Comparison of ENCODE assay signal across 8 cellular contexts in genomic region chr14:59465570-59466150, GRCh38. TPM values are rescaled to one million over a fixed set of nuclear protein-coding genes. Genes with fewer than 3 reads are reported as not detected.
DNase-seq lines count a peak whose midpoint lies in the region; ATAC-seq, FAIRE-seq and TF ChIP-seq lines count a peak whose summit lies in the region.

No MANE protein-coding gene starts in this region.

- H2AFZ ChIP-seq in SK-N-SH (ENCODE audit: low read depth): no peak overlapping the region; the same call in 1 of the 2 replicates
- no peak overlapping the region for H2AFZ ChIP-seq in keratinocyte (ENCODE audit: control insufficient read depth, low read length)

- no peak for TF ChIP-seq CTCF in SK-N-SH (IDR thresholded peaks at IDR 0.05)
- no peak for TF ChIP-seq CTCF in keratinocyte (optimal IDR thresholded peaks at IDR 0.05 in 1 of 3, IDR thresholded peaks at IDR 0.05 in 1 of 3, conservative IDR thresholded peaks at IDR 0.05 in 1 of 3; ENCODE audit: extremely low read depth in 1 of 3, insufficient read depth in 2 of 3, low read length in 3 of 3)

- H3K79me2 ChIP-seq in SK-N-SH (ENCODE audit: insufficient read depth) (peaks cover 23% of the 10 kb centered on the region), keratinocyte (ENCODE audit: control insufficient read depth, insufficient read depth, low read length) (no peaks in the 10 kb centered on the region)

- H3K27ac ChIP-seq in SK-N-SH (ENCODE audit: low read depth in 2 of 2, low read length in 1 of 2) (no peak overlapping the region), keratinocyte (ENCODE audit: control insufficient read depth, insufficient read depth, low read length) (no peak overlapping the region)

- dilution Hi-C loops in keratinocyte (cut with MboI; ENCODE audit: extremely low pct_ligation_motif_present, low sequenced_read_pairs): no loop called here

- H3K27me3 ChIP-seq in SK-N-SH (ENCODE audit: insufficient read depth): no peaks in the 10 kb centered on the region
- no peaks in the 10 kb centered on the region for H3K27me3 ChIP-seq in keratinocyte (ENCODE audit: control insufficient read depth, extremely low read depth, insufficient read depth, low read length)

- H3K9me1 ChIP-seq in keratinocyte (ENCODE audit: control insufficient read depth, extremely low read depth, insufficient read depth, low read length): no peaks in the 10 kb centered on the region

- DNase-seq in SK-N-SH (no peak), keratinocyte (ENCODE audit: low read depth, low spot score) (no peak), NCI-H1092 treated with DMSO at 0.1 percent for 48 hours (lab: John Stamatoyannopoulos, UW) (no peak)
- DNase-seq in activated naive CD8-positive, alpha-beta T cell treated with anti-CD3 and anti-CD28 coated beads, Interleukin-2, amount 10 ng/mL, durations not matched to agents 7 days and 5 days: no peak
- DNase-seq in stimulated activated naive CD8-positive, alpha-beta T cell treated with anti-CD3 and anti-CD28 coated beads, Interleukin-15, amount 100 ng/mL, for 72 hours: no peak

- no peaks in the 10 kb centered on the region for H3K9me3 Mint-ChIP-seq in activated naive CD8-positive, alpha-beta T cell treated with anti-CD3 and anti-CD28 coated beads, Interleukin-2, amount 10 ng/mL, durations not matched to agents 7 days and 5 days
- H3K9me3 Mint-ChIP-seq in stimulated activated naive CD8-positive, alpha-beta T cell treated with anti-CD3 and anti-CD28 coated beads, Interleukin-15, amount 100 ng/mL, for 72 hours: no peaks in the 10 kb centered on the region

- TF ChIP-seq RAD21 in SK-N-SH (IDR thresholded peaks at IDR 0.05; ENCODE audit: low read length): no peak

- TF ChIP-seq EP300 in SK-N-SH (IDR thresholded peaks at IDR 0.05; ENCODE audit: borderline replicate concordance in 1 of 2, low read depth in 1 of 2, low read length in 1 of 2): no peak

- no peaks in the 10 kb centered on the region for H3K27me3 Mint-ChIP-seq in activated naive CD8-positive, alpha-beta T cell treated with anti-CD3 and anti-CD28 coated beads, Interleukin-2, amount 10 ng/mL, durations not matched to agents 7 days and 5 days
- H3K27me3 Mint-ChIP-seq in stimulated activated naive CD8-positive, alpha-beta T cell treated with anti-CD3 and anti-CD28 coated beads, Interleukin-15, amount 100 ng/mL, for 72 hours: peaks cover 9% of the 10 kb centered on the region

- H3K4me3 ChIP-seq in SK-N-SH (ENCODE audit: low read depth in 2 of 2, low read length in 1 of 2): peak overlapping the region; percentile 37 to 51; a peak in 3 of 4 replicates
- no peak overlapping the region for H3K4me3 ChIP-seq in keratinocyte (ENCODE audit: control insufficient read depth in 2 of 3, extremely low read depth in 1 of 3, insufficient read depth in 2 of 3, low read depth in 1 of 3, low read length in 3 of 3)

- H3K4me2 ChIP-seq in SK-N-SH (peak overlapping the region; percentile 63), keratinocyte (ENCODE audit: control insufficient read depth, extremely low read depth, insufficient read depth, low read depth, low read length) (peak overlapping the region; percentile 18)

- H4K20me1 ChIP-seq in SK-N-SH (ENCODE audit: insufficient read depth): no peaks in the 10 kb centered on the region
- H4K20me1 ChIP-seq in keratinocyte (ENCODE audit: control insufficient read depth, extremely low read depth, insufficient read depth, low read length): no peaks in the 10 kb centered on the region

- peaks cover 9% of the 10 kb centered on the region for H3K4me1 Mint-ChIP-seq in activated naive CD8-positive, alpha-beta T cell treated with anti-CD3 and anti-CD28 coated beads, Interleukin-2, amount 10 ng/mL, durations not matched to agents 7 days and 5 days
- peaks cover 9% of the 10 kb centered on the region for H3K4me1 Mint-ChIP-seq in stimulated activated naive CD8-positive, alpha-beta T cell treated with anti-CD3 and anti-CD28 coated beads, Interleukin-15, amount 100 ng/mL, for 72 hours

- H3K9me3 ChIP-seq in SK-N-SH (no peaks in the 10 kb centered on the region), keratinocyte (ENCODE audit: control insufficient read depth, low read depth, low read length) (no peaks in the 10 kb centered on the region)

- H3F3A ChIP-seq in SK-N-SH (replicated peaks; ENCODE audit: insufficient read depth): peaks cover 21% of the 10 kb centered on the region

- peak overlapping the region; percentile 9 for H3K27ac Mint-ChIP-seq in activated naive CD8-positive, alpha-beta T cell treated with anti-CD3 and anti-CD28 coated beads, Interleukin-2, amount 10 ng/mL, durations not matched to agents 7 days and 5 days
- peak overlapping the region in 1 of 2 donors; percentile 89 for H3K27ac Mint-ChIP-seq in stimulated activated naive CD8-positive, alpha-beta T cell treated with anti-CD3 and anti-CD28 coated beads, Interleukin-15, amount 100 ng/mL, for 72 hours

- no peak overlapping the region for H3K9ac ChIP-seq in SK-N-SH
- no peak overlapping the region for H3K9ac ChIP-seq in keratinocyte (ENCODE audit: control insufficient read depth, extremely low read depth, insufficient read depth, low read length)

- 81% methylated on average over 9 of the region's 10 CpGs for WGBS in SK-N-SH (ENCODE audit: low lambda C conversion rate)

- peaks cover under 1% of the 10 kb centered on the region for H3K36me3 Mint-ChIP-seq in activated naive CD8-positive, alpha-beta T cell treated with anti-CD3 and anti-CD28 coated beads, Interleukin-2, amount 10 ng/mL, durations not matched to agents 7 days and 5 days

- peak overlapping the region; percentile 71 for H3K4me3 Mint-ChIP-seq in activated naive CD8-positive, alpha-beta T cell treated with anti-CD3 and anti-CD28 coated beads, Interleukin-2, amount 10 ng/mL, durations not matched to agents 7 days and 5 days
- peak overlapping the region; percentile 67 to 92 for H3K4me3 Mint-ChIP-seq in stimulated activated naive CD8-positive, alpha-beta T cell treated with anti-CD3 and anti-CD28 coated beads, Interleukin-15, amount 100 ng/mL, for 72 hours

- ATAC-seq in SK-N-SH treated with all-trans-retinoic acid at 6 μM for 48 hours (no peak), GM21576 (IDR thresholded peaks at IDR 0.05; ENCODE audit: unreplicated experiment) (no peak), HG03469 (IDR thresholded peaks at IDR 0.05; ENCODE audit: unreplicated experiment) (no peak)
- no peak for ATAC-seq in activated naive CD8-positive, alpha-beta T cell treated with anti-CD3 and anti-CD28 coated beads, Interleukin-2, amount 10 ng/mL, durations not matched to agents 7 days and 5 days (ENCODE audit: low read depth)
- ATAC-seq in stimulated activated naive CD8-positive, alpha-beta T cell treated with anti-CD3 and anti-CD28 coated beads, Interleukin-15, amount 100 ng/mL, for 72 hours: no peak

- H3K4me1 ChIP-seq in SK-N-SH (ENCODE audit: control insufficient read depth in 1 of 2, insufficient read depth in 2 of 2, low read depth in 1 of 2, low read length in 1 of 2) (peaks cover 9 to 13% of the 10 kb centered on the region in 2 experiments; a peak in 3 of 4 replicates), keratinocyte (ENCODE audit: control insufficient read depth, extremely low read depth, insufficient read depth, low read length) (peaks cover 3% of the 10 kb centered on the region)

- POLR2A ChIA-PET in SK-N-SH (lab: Yijun Ruan, JAX): interaction anchor here (1.7 kb wide), 1 partner anchor 18 kb away, joined by 17 read pairs; the partner anchor contains the start of genes JKAMP and L3HYPDH
- POLR2A ChIA-PET in activated naive CD8-positive, alpha-beta T cell treated with anti-CD3 and anti-CD28 coated beads, Interleukin-2, amount 10 ng/mL, durations not matched to agents 7 days and 5 days (lab: Charles Lee): interaction anchor here (1.7 to 2.4 kb wide), 2 partner anchors 14 to 18 kb away, joined by 3 to 20 read pairs; partner anchors contain the start of genes JKAMP and L3HYPDH

- CTCF ChIA-PET in SK-N-SH (lab: Yijun Ruan, JAX): interaction anchor here (0.8 to 5.6 kb wide), 8 partner anchors 9 to 342 kb away, joined by 3 to 27 read pairs (median 4); partner anchors contain the start of genes CCDC175, JKAMP and L3HYPDH

- no peaks in the 10 kb centered on the region for H3K9me2 ChIP-seq in SK-N-SH

- no peak for FAIRE-seq in keratinocyte (lab: Jason Lieb, UNC)

- H3K36me3 ChIP-seq in SK-N-SH (replicated peaks in 1 of 2; ENCODE audit: control insufficient read depth in 1 of 2, insufficient read depth in 2 of 2, low read length in 1 of 2) (peaks cover 42 to 54% of the 10 kb centered on the region in 2 experiments), keratinocyte (ENCODE audit: control insufficient read depth in 2 of 2, extremely low read depth in 1 of 2, insufficient read depth in 2 of 2, low read length in 2 of 2) (peaks cover 0 to 10% of the 10 kb centered on the region in 2 experiments)

RNA-seq across cellular contexts. Expression of gene GPR135, which starts 0.5 kb away (rescaled TPM):
- polyA plus RNA-seq in SK-N-SH (2012; rRNA removed): 2.1 and 2.3 TPM in 2 replicates
- polyA plus RNA-seq in SK-N-SH (2012; cell fraction: cytosol; rRNA removed): 0.41 and 0.52 TPM in 2 replicates
- polyA plus RNA-seq in SK-N-SH (2012; cell fraction: nucleus; rRNA removed): 15.9 and 18.1 TPM in 2 replicates
- 1 to 10 TPM; 1.5 to 2.4 TPM for total RNA-seq in activated naive CD8-positive, alpha-beta T cell treated with anti-CD3 and anti-CD28 coated beads, Interleukin-2, amount 10 ng/mL, durations not matched to agents 7 days and 5 days
- 0.32 to 0.90 TPM (median 0.45 TPM) in 3 replicates for polyA plus RNA-seq in keratinocyte
- polyA plus RNA-seq in keratinocyte (2011; ENCODE audit: low read depth): 0.82 TPM
- 0.06 and 0.18 TPM in 2 replicates for polyA plus RNA-seq in keratinocyte (2011; cell fraction: cytosol; rRNA removed)
- 2.8 and 3.4 TPM in 2 replicates for polyA plus RNA-seq in keratinocyte (2011; cell fraction: nucleus; rRNA removed)
- 0.29 and 0.58 TPM in 2 replicates for polyA plus RNA-seq in keratinocyte (2012; ENCODE audit: low replicate concordance)
- polyA minus RNA-seq in keratinocyte: 0.66 to 2.5 TPM (median 0.85 TPM) in 3 replicates
- polyA minus RNA-seq in keratinocyte (2011; cell fraction: cytosol; rRNA and poly(A)+ RNA removed): not detected
- 3.6 and 7.2 TPM in 2 replicates for polyA minus RNA-seq in keratinocyte (2011; cell fraction: nucleus; rRNA and poly(A)+ RNA removed)

RNA-seq across cellular contexts. Expression of gene L3HYPDH, which starts 18.5 kb away (rescaled TPM):
- polyA plus RNA-seq in SK-N-SH (2012; rRNA removed) (66.2 and 120 TPM in 2 replicates), keratinocyte (21.6 to 37.5 TPM (median 28.9 TPM) in 3 replicates)
- 32.0 and 34.4 TPM in 2 replicates for polyA plus RNA-seq in SK-N-SH (2012; cell fraction: cytosol; rRNA removed)
- polyA plus RNA-seq in SK-N-SH (2012; cell fraction: nucleus; rRNA removed): 242 and 548 TPM in 2 replicates
- 10 to 100 TPM; 23.5 to 32.8 TPM for total RNA-seq in activated naive CD8-positive, alpha-beta T cell treated with anti-CD3 and anti-CD28 coated beads, Interleukin-2, amount 10 ng/mL, durations not matched to agents 7 days and 5 days
- polyA plus RNA-seq in keratinocyte (2011; ENCODE audit: low read depth): 18.1 TPM
- 9.7 and 13.3 TPM in 2 replicates for polyA plus RNA-seq in keratinocyte (2011; cell fraction: cytosol; rRNA removed)
- 66.4 and 104 TPM in 2 replicates for polyA plus RNA-seq in keratinocyte (2011; cell fraction: nucleus; rRNA removed)
- polyA plus RNA-seq in keratinocyte (2012; ENCODE audit: low replicate concordance): 13.3 and 15.1 TPM in 2 replicates
- 4.7 to 37.6 TPM (median 16.3 TPM) in 3 replicates for polyA minus RNA-seq in keratinocyte
- polyA minus RNA-seq in keratinocyte (2011; cell fraction: cytosol; rRNA and poly(A)+ RNA removed): 9.4 TPM
- polyA minus RNA-seq in keratinocyte (2011; cell fraction: nucleus; rRNA and poly(A)+ RNA removed): 42.8 and 59.3 TPM in 2 replicates

RNA-seq across cellular contexts. Expression of gene JKAMP, which starts 18.7 kb away (rescaled TPM):
- polyA plus RNA-seq in SK-N-SH (2012; rRNA removed): 95.4 and 146 TPM in 2 replicates
- 133 and 160 TPM in 2 replicates for polyA plus RNA-seq in SK-N-SH (2012; cell fraction: cytosol; rRNA removed)
- 97.0 and 184 TPM in 2 replicates for polyA plus RNA-seq in SK-N-SH (2012; cell fraction: nucleus; rRNA removed)
- 10 to 100 TPM; 31.5 to 35.9 TPM for total RNA-seq in activated naive CD8-positive, alpha-beta T cell treated with anti-CD3 and anti-CD28 coated beads, Interleukin-2, amount 10 ng/mL, durations not matched to agents 7 days and 5 days
- 82.1 to 166 TPM (median 145 TPM) in 3 replicates for polyA plus RNA-seq in keratinocyte
- polyA plus RNA-seq in keratinocyte (2011; ENCODE audit: low read depth): 3.3 TPM
- 59.0 and 137 TPM in 2 replicates for polyA plus RNA-seq in keratinocyte (2011; cell fraction: cytosol; rRNA removed)
- 178 and 228 TPM in 2 replicates for polyA plus RNA-seq in keratinocyte (2011; cell fraction: nucleus; rRNA removed)
- polyA plus RNA-seq in keratinocyte (2012; ENCODE audit: low replicate concordance): 27.6 and 44.4 TPM in 2 replicates
- 62.0 to 103 TPM (median 95.9 TPM) in 3 replicates for polyA minus RNA-seq in keratinocyte
- polyA minus RNA-seq in keratinocyte (2011; cell fraction: cytosol; rRNA and poly(A)+ RNA removed): 32.4 TPM
- 61.0 and 113 TPM in 2 replicates for polyA minus RNA-seq in keratinocyte (2011; cell fraction: nucleus; rRNA and poly(A)+ RNA removed)

Comparison
In these comparisons a context has a peak if more than half of its experiments do, and no peak if none do; other contexts are left out.
1. H3K4me3 ChIP-seq: peak in SK-N-SH (2 of 2); none in keratinocyte (0 of 3).